Comparison of ENCODE assay signal across 13 cellular contexts in the genomic region with DNA sequence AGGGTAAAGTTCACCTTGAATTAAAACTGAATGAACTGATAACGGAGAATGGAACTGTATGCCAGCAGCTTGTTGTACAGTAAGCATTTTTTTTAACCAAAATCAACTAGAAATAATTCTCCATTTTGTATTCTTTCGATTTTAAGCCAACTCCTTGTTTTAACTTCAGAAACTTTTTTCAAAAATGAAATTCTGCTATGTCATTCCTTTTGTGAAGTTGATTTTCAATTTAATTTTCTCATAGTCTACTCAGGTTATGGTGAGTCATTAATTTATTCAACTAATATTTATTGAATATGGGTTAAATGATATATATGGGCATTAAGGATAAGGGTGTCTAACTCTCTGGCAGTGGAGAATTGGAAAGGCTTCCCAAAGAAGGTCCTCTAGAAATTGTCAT.
"Had no signal": no experiment of that assay in that cellular context is flagged by ENCODE, and none has a peak within 500 bp of the region (broad histone marks: within the 10 kb centered on the region; RNA-seq: fewer than 3 reads in every experiment).

No MANE protein-coding gene starts in this region.

- H3K4me1 Mint-ChIP-seq: endodermal cell, nephron progenitor cell had no signal

- DNase-seq: activated CD4-positive, alpha-beta T cell treated with anti-CD3 and anti-CD28 coated beads for 36 hours; anterior cingulate cortex; dermis blood vessel endothelial cell; endodermal cell; erythroblast; left colon; nephron progenitor cell; stimulated activated CD4-positive, alpha-beta T cell treated with anti-CD3 and anti-CD28 coated beads, Interleukin-2, amount 100 ng/mL, for 48 hours; stimulated activated naive CD8-positive, alpha-beta T cell treated with anti-CD3 and anti-CD28 coated beads, Interleukin-15, Interleukin-2, amounts not matched to agents 100 U/mL and 50 U/mL, for 24 hours; upper lobe of left lung had no signal

- H3K27me3 Mint-ChIP-seq: activated CD4-positive, alpha-beta T cell treated with anti-CD3 and anti-CD28 coated beads for 36 hours had no signal

- H3K27me3 ChIP-seq: upper lobe of left lung had no signal

- H3K27ac Mint-ChIP-seq: activated CD4-positive, alpha-beta T cell treated with anti-CD3 and anti-CD28 coated beads for 36 hours; activated T-helper 2 cell treated with anti-CD3 and anti-CD28 coated beads, Interferon-gamma antibody, Interleukin-2, Interleukin-4, amounts not matched to agents 10 μg/mL and 5 μg/mL and 100 μg/mL, durations not matched to agents 14 hours and 24 hours and 36 hours; endodermal cell had no signal

- H3K27ac ChIP-seq: upper lobe of left lung, VCaP had no signal

- H3K4me3 ChIP-seq: upper lobe of left lung had no signal

- H3K4me3 Mint-ChIP-seq: activated CD4-positive, alpha-beta T cell treated with anti-CD3 and anti-CD28 coated beads for 36 hours; endodermal cell; nephron progenitor cell had no signal

- ATAC-seq: activated CD4-positive, alpha-beta T cell treated with anti-CD3 and anti-CD28 coated beads for 36 hours; activated naive CD4-positive, alpha-beta T cell treated with anti-CD3 and anti-CD28 coated beads, Interleukin-2, amount 50 U/mL, for 72 hours; left colon; stimulated activated naive CD8-positive, alpha-beta T cell treated with anti-CD3 and anti-CD28 coated beads, Interleukin-15, Interleukin-2, amounts not matched to agents 100 U/mL and 50 U/mL, for 24 hours had no signal
